ENCODE assay signal across 24 cellular contexts in genomic region chr6:101208152-101208551, GRCh38.
"Had no signal": no experiment of that assay in that cellular context is flagged by ENCODE, and none has a peak within 500 bp of the region (broad histone marks: within the 10 kb centered on the region; RNA-seq: fewer than 3 reads in every experiment).

No MANE protein-coding gene starts in this region.

- H3K36me3 ChIP-seq: esophagus muscularis mucosa, right lobe of liver, stomach, suprapubic skin, vagina, WERI-Rb-1 had no signal

- DNase-seq: activated CD4-positive, alpha-beta T cell treated with anti-CD3 and anti-CD28 coated beads, Interleukin-2, amount 10 ng/mL, durations not matched to agents 7 days and 5 days; activated CD4-positive, CD25-positive, alpha-beta regulatory T cell treated with anti-CD3 and anti-CD28 coated beads, Interleukin-2, amount 50 U/mL, for 72 hours; activated CD8-positive, alpha-beta T cell treated with anti-CD3 and anti-CD28 coated beads, Interleukin-2, amount 10 ng/mL, durations not matched to agents 7 days and 5 days; central memory CD4-positive, alpha-beta T cell; dorsolateral prefrontal cortex; effector memory CD8-positive, alpha-beta T cell; glutamatergic neuron; islet precursor cell; left cardiac atrium; midbrain; right lobe of liver; stimulated activated CD4-positive, alpha-beta T cell treated with anti-CD3 and anti-CD28 coated beads, Interleukin-2, amount 100 ng/mL, for 24 hours; stomach; T-helper 1 cell; WERI-Rb-1 had no signal

- H3K4me3 ChIP-seq: dorsolateral prefrontal cortex, esophagus muscularis mucosa, right lobe of liver, skin epidermis, stomach, suprapubic skin, vagina had no signal

- H3K27me3 Mint-ChIP-seq: activated CD4-positive, alpha-beta T cell treated with anti-CD3 and anti-CD28 coated beads, Interleukin-2, amount 10 ng/mL, durations not matched to agents 7 days and 5 days; activated naive CD8-positive, alpha-beta T cell; effector memory CD8-positive, alpha-beta T cell; type B pancreatic cell had no signal

- H3K9me3 Mint-ChIP-seq: activated CD4-positive, alpha-beta T cell treated with anti-CD3 and anti-CD28 coated beads, Interleukin-2, amount 10 ng/mL, durations not matched to agents 7 days and 5 days; nephron; type B pancreatic cell had no signal

- H3K4me1 Mint-ChIP-seq: activated CD4-positive, alpha-beta T cell treated with anti-CD3 and anti-CD28 coated beads, Interleukin-2, amount 10 ng/mL, durations not matched to agents 7 days and 5 days; nephron; stimulated activated effector memory CD8-positive, alpha-beta T cell treated with anti-CD3 and anti-CD28 coated beads, Interleukin-12 subunit alpha, Interleukin-12 subunit beta, amount 100 ng/mL, for 72 hours had no signal

- H3K9ac ChIP-seq: parathyroid adenoma had no signal

- H3K27me3 ChIP-seq: dorsolateral prefrontal cortex, esophagus muscularis mucosa, right lobe of liver, stomach, suprapubic skin, vagina had no signal

- H3K4me3 Mint-ChIP-seq: activated CD4-positive, alpha-beta T cell treated with anti-CD3 and anti-CD28 coated beads, Interleukin-2, amount 10 ng/mL, durations not matched to agents 7 days and 5 days; activated CD8-positive, alpha-beta T cell treated with anti-CD3 and anti-CD28 coated beads, Interleukin-2, amount 10 ng/mL, durations not matched to agents 7 days and 5 days; activated naive CD8-positive, alpha-beta T cell; effector memory CD8-positive, alpha-beta T cell; nephron; stimulated activated effector memory CD8-positive, alpha-beta T cell treated with anti-CD3 and anti-CD28 coated beads, Interleukin-12 subunit alpha, Interleukin-12 subunit beta, amount 100 ng/mL, for 72 hours; type B pancreatic cell had no signal

- ATAC-seq: activated CD8-positive, alpha-beta T cell treated with anti-CD3 and anti-CD28 coated beads, Interleukin-2, amount 10 ng/mL, durations not matched to agents 7 days and 5 days; effector memory CD8-positive, alpha-beta T cell; left cardiac atrium; stimulated activated effector memory CD8-positive, alpha-beta T cell treated with anti-CD3 and anti-CD28 coated beads, Interleukin-12 subunit alpha, Interleukin-12 subunit beta, amount 100 ng/mL, for 72 hours had no signal

- H3K27ac ChIP-seq: dorsolateral prefrontal cortex, esophagus muscularis mucosa, parathyroid adenoma, right lobe of liver, skin epidermis, stomach, suprapubic skin, vagina, WERI-Rb-1 had no signal

- H3K36me3 Mint-ChIP-seq: activated naive CD8-positive, alpha-beta T cell; stimulated activated effector memory CD8-positive, alpha-beta T cell treated with anti-CD3 and anti-CD28 coated beads, Interleukin-12 subunit alpha, Interleukin-12 subunit beta, amount 100 ng/mL, for 72 hours; type B pancreatic cell had no signal

- H3K4me1 ChIP-seq: esophagus muscularis mucosa, parathyroid adenoma, right lobe of liver, stomach, suprapubic skin, vagina had no signal

- H3K9me3 ChIP-seq: right lobe of liver, stomach, suprapubic skin, vagina had no signal

- H3K27ac Mint-ChIP-seq: activated CD4-positive, alpha-beta T cell treated with anti-CD3 and anti-CD28 coated beads, Interleukin-2, amount 10 ng/mL, durations not matched to agents 7 days and 5 days; activated CD8-positive, alpha-beta T cell treated with anti-CD3 and anti-CD28 coated beads, Interleukin-2, amount 10 ng/mL, durations not matched to agents 7 days and 5 days; activated naive CD8-positive, alpha-beta T cell; effector memory CD8-positive, alpha-beta T cell; nephron; stimulated activated effector memory CD8-positive, alpha-beta T cell treated with anti-CD3 and anti-CD28 coated beads, Interleukin-12 subunit alpha, Interleukin-12 subunit beta, amount 100 ng/mL, for 72 hours; type B pancreatic cell had no signal
